13 cellular contexts compared by ENCODE assay signal in the genomic region with DNA sequence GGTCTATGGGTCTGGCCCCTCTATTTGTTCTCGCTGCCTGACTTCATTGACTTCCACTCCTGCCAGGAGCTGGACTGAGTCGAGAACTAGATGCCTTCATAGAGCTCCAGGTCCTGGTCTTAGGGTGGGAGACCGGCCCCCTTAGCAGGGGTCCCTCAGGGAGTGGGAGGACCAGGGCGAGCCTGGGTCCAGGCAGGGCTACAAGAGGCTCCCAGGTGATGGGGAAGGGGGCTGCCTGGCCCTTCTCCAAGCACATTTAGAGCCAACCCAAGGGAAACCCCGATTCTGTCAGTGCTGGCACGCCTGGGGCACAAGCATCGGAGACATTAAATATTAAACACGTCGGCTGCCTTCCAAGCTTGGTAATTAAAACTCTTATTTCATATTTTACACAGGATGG. TPM values are rescaled to one million over a fixed set of nuclear protein-coding genes. Genes with fewer than 3 reads are reported as not detected.
DNase-seq lines count a peak whose midpoint lies in the region; ATAC-seq, FAIRE-seq and TF ChIP-seq lines count a peak whose summit lies in the region.
"Had no signal": no experiment of that assay in that cellular context is flagged by ENCODE, and none has a peak within 500 bp of the region (broad histone marks: within the 10 kb centered on the region; RNA-seq: fewer than 3 reads in every experiment).

No MANE protein-coding gene starts in this region.

- no peaks in the 10 kb centered on the region for H3K9me2 ChIP-seq in hepatocyte (replicated peaks; ENCODE audit: insufficient read depth)

- no peaks in the 10 kb centered on the region for H3K36me3 ChIP-seq in NT2/D1 (ENCODE audit: insufficient read depth, insufficient read length, low read length)
- H3K36me3 ChIP-seq in hepatocyte (replicated peaks; ENCODE audit: insufficient read depth, low read depth) = no peaks in the 10 kb centered on the region
- H3K36me3 ChIP-seq in Peyer's patch = no peaks in the 10 kb centered on the region
- H3K36me3 ChIP-seq: tibial artery had no signal

- H4K20me1 ChIP-seq in hepatocyte (ENCODE audit: insufficient read depth, poor library complexity, severe bottlenecking) = no peaks in the 10 kb centered on the region

- H3K9ac ChIP-seq in NT2/D1 (ENCODE audit: insufficient read length, low read depth) = peak overlapping the region; percentile 26

- peak overlapping the region; percentile 75 for H3K4me2 ChIP-seq in hepatocyte

- no peaks in the 10 kb centered on the region for H3K79me2 ChIP-seq in hepatocyte

- peak; percentile 30 for ATAC-seq in sciatic nerve

- peaks cover 5% of the 10 kb centered on the region for H3K4me1 ChIP-seq in NT2/D1 (ENCODE audit: insufficient read depth, insufficient read length)
- H3K4me1 ChIP-seq in hepatocyte (ENCODE audit: insufficient read depth) = no peaks in the 10 kb centered on the region
- H3K4me1 ChIP-seq in Peyer's patch = peaks cover 0 to 5% (median 0%) of the 10 kb centered on the region in 4 donors

- H3K27me3 ChIP-seq in NT2/D1 (ENCODE audit: insufficient read depth, insufficient read length) (peaks cover 7% of the 10 kb centered on the region), hepatocyte (peaks cover 15% of the 10 kb centered on the region), Peyer's patch (no peaks in the 10 kb centered on the region)

- TF ChIP-seq POLR2A in Peyer's patch (IDR thresholded peaks at IDR 0.05) = no peak

- no peaks in the 10 kb centered on the region for H3K9me3 ChIP-seq in NT2/D1 (ENCODE audit: insufficient read depth, low read length)
- no peaks in the 10 kb centered on the region for H3K9me3 ChIP-seq in hepatocyte (ENCODE audit: low read depth)
- H3K9me3 ChIP-seq in Peyer's patch = no peaks in the 10 kb centered on the region
- H3K9me3 ChIP-seq: tibial artery had no signal

- no peak for FAIRE-seq in frontal cortex (lab: Jason Lieb, UNC)
- FAIRE-seq: small intestine had no signal

- intact Hi-C loops in sciatic nerve (cut with DNase I) = loop anchor here (10.0 kb wide), 1 partner anchor 166 kb away; the partner anchor contains the start of gene LMX1B

- DNase-seq in DMS79 treated with DMSO at 0.1 percent for 48 hours (lab: John Stamatoyannopoulos, UW) (peak; percentile 29), DMS79 (lab: John Stamatoyannopoulos, UW) (no peak), NT2/D1 (ENCODE audit: low read depth, low spot score) (no peak), hepatocyte (ENCODE audit: low spot score) (no peak), sciatic nerve (ENCODE audit: low spot score) (peak; percentile 40), frontal cortex (ENCODE audit: low spot score in 2 of 2) (no peak), Peyer's patch (no peak)
- DNase-seq in stimulated activated CD4-positive, alpha-beta T cell treated with anti-CD3 and anti-CD28 coated beads, Interleukin-4, amount 100 ng/mL, for 24 hours = no peak
- DNase-seq: NCI-H1436 treated with DMSO at 0.1 percent for 48 hours had no signal

- H3K27ac ChIP-seq in hepatocyte (no peak overlapping the region), Peyer's patch (no peak overlapping the region)
- H3K27ac ChIP-seq: 22Rv1, HL-60, tibial artery had no signal

- WGBS in hepatocyte (ENCODE audit: low lambda C conversion rate, missing lambda C conversion rate) = 90% methylated on average over 9 of the region's 9 CpGs

- H3K4me3 ChIP-seq in NT2/D1 (ENCODE audit: insufficient read length, low read depth) = no peak overlapping the region
- no peak overlapping the region for H3K4me3 ChIP-seq in hepatocyte
- H3K4me3 ChIP-seq in Peyer's patch = no peak overlapping the region
- H3K4me3 ChIP-seq: tibial artery had no signal

- TF ChIP-seq CTCF in hepatocyte (IDR thresholded peaks at IDR 0.05; ENCODE audit: poor library complexity) (no peak), Peyer's patch (IDR thresholded peaks at IDR 0.05) (no peak)

- peak overlapping the region; percentile 59 for H2AFZ ChIP-seq in hepatocyte

RNA-seq across cellular contexts. Expression of gene ZBTB43, which starts 23.7 kb away (rescaled TPM):
- total RNA-seq in hepatocyte (13.7 and 16.4 TPM in 2 replicates), sciatic nerve (12.7 TPM), frontal cortex (19.6 TPM), Peyer's patch (100 to 1,000 TPM in 1 of 4 donors, 10 to 100 TPM in 3; 11.6 to 141 (median 16.2) TPM)
- polyA plus RNA-seq in hepatocyte = 11.1 and 14.9 TPM in 2 replicates

Comparison
In these comparisons a context has a peak if more than half of its experiments do, and no peak if none do; other contexts are left out.
1. DNase-seq: peak in DMS79 treated with DMSO at 0.1 percent for 48 hours (single experiment) and sciatic nerve (single experiment); none in DMS79 (single experiment), NT2/D1 (single experiment), hepatocyte (single experiment), stimulated activated CD4-positive, alpha-beta T cell treated with anti-CD3 and anti-CD28 coated beads, Interleukin-4, amount 100 ng/mL, for 24 hours (single experiment), frontal cortex (0 of 2) and Peyer's patch (0 of 3).